In the genomic region with DNA sequence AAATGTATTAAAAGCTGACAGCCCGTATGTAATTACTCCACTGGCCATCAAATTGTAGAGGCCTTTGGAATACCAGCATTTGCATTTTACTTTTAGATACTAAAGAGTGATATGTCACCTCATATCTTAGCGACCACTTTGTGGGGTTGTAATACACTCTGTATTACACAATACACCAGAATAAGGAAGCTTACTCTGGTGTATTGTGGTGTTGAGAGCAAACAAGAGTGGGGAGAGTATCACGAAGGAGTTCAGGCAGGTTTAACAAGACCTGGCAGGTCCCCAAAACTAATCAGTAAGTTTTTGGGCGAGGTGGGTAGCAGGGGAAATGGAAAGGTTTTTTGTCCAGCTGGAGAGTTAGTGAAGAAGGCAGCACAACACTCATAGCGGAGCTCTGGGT, we compare ENCODE assay signal across 18 cellular contexts. TPM values are rescaled to one million over a fixed set of nuclear protein-coding genes. Genes with fewer than 3 reads are reported as not detected.
A peak's percentile ranks its signal among the peaks of the same experiment; 100 is the strongest.
DNase-seq lines count a peak whose midpoint lies in the region; ATAC-seq and TF ChIP-seq lines count a peak whose summit lies in the region.
"Had no signal": no experiment of that assay in that cellular context is flagged by ENCODE, and none has a peak within 500 bp of the region (broad histone marks: within the 10 kb centered on the region; RNA-seq: fewer than 3 reads in every experiment).

No MANE protein-coding gene starts in this region.

- H3F3A ChIP-seq in Loucy (ENCODE audit: low read depth) = peaks cover 11% of the 10 kb centered on the region

- peak overlapping the region; percentile 95 for H3K27ac ChIP-seq in VCaP
- H3K27ac ChIP-seq: 22Rv1, dorsolateral prefrontal cortex, tibial artery had no signal

- no peak overlapping the region for H2AFZ ChIP-seq in Loucy (ENCODE audit: low read length)

- no peak for TF ChIP-seq CTCF in Loucy (conservative IDR thresholded peaks at IDR 0.05; ENCODE audit: low read length)
- no peak for TF ChIP-seq CTCF in VCaP (conservative IDR thresholded peaks at IDR 0.05)

- H3K9me3 ChIP-seq in Loucy (ENCODE audit: insufficient read depth, low read depth, low read length) = no peaks in the 10 kb centered on the region
- H3K9me3 ChIP-seq: left lung, MG63, SK-N-SH, tibial artery had no signal

- no peak overlapping the region for H3K4me3 Mint-ChIP-seq in T-helper 1 cell treated with Interleukin-12 subunit alpha and Interleukin-12 subunit beta and Interleukin-4 antibody, amounts not matched to agents 30 μg/mL and 1 μg/mL, for 36 hours
- peak overlapping the region; percentile 57 for H3K4me3 Mint-ChIP-seq in natural killer cell treated with Interleukin-12 subunit alpha and Interleukin-12 subunit beta and Interleukin-15 and Interleukin-18, amount 100 ng/mL, for 72 hours

- peaks cover 66% of the 10 kb centered on the region for H4K20me1 ChIP-seq in Loucy (ENCODE audit: insufficient read depth, low read length, poor library complexity, severe bottlenecking)

- no peaks in the 10 kb centered on the region for H3K27me3 Mint-ChIP-seq in T-helper 1 cell treated with Interleukin-12 subunit alpha and Interleukin-12 subunit beta and Interleukin-4 antibody, amounts not matched to agents 30 μg/mL and 1 μg/mL, for 36 hours (ENCODE audit: low read depth)
- no peaks in the 10 kb centered on the region for H3K27me3 Mint-ChIP-seq in natural killer cell treated with Interleukin-12 subunit alpha and Interleukin-12 subunit beta and Interleukin-15 and Interleukin-18, amount 100 ng/mL, for 72 hours
- H3K27me3 Mint-ChIP-seq: naive B cell had no signal

- peak overlapping the region; percentile 45 for H3K27ac Mint-ChIP-seq in T-helper 1 cell treated with Interleukin-12 subunit alpha and Interleukin-12 subunit beta and Interleukin-4 antibody, amounts not matched to agents 30 μg/mL and 1 μg/mL, for 36 hours
- H3K27ac Mint-ChIP-seq in natural killer cell treated with Interleukin-12 subunit alpha and Interleukin-12 subunit beta and Interleukin-15 and Interleukin-18, amount 100 ng/mL, for 72 hours = peak overlapping the region; percentile 53 to 58

- peak overlapping the region; percentile 87 for H3K4me3 ChIP-seq in Loucy (ENCODE audit: low read length, poor library complexity, severe bottlenecking)
- H3K4me3 ChIP-seq: dorsolateral prefrontal cortex, left lung, MG63, tibial artery had no signal

- no peaks in the 10 kb centered on the region for H3K9me3 Mint-ChIP-seq in T-helper 1 cell treated with Interleukin-12 subunit alpha and Interleukin-12 subunit beta and Interleukin-4 antibody, amounts not matched to agents 30 μg/mL and 1 μg/mL, for 36 hours
- H3K9me3 Mint-ChIP-seq in natural killer cell treated with Interleukin-12 subunit alpha and Interleukin-12 subunit beta and Interleukin-15 and Interleukin-18, amount 100 ng/mL, for 72 hours = no peaks in the 10 kb centered on the region
- H3K9me3 Mint-ChIP-seq: naive B cell had no signal

- peak overlapping the region; percentile 91 for H3K4me2 ChIP-seq in Loucy (ENCODE audit: low read depth, low read length, poor library complexity, severe bottlenecking)
- H3K4me2 ChIP-seq: SK-N-SH had no signal

- peaks cover 53% of the 10 kb centered on the region for H3K36me3 Mint-ChIP-seq in T-helper 1 cell treated with Interleukin-12 subunit alpha and Interleukin-12 subunit beta and Interleukin-4 antibody, amounts not matched to agents 30 μg/mL and 1 μg/mL, for 36 hours (ENCODE audit: low read depth)
- H3K36me3 Mint-ChIP-seq in natural killer cell treated with Interleukin-12 subunit alpha and Interleukin-12 subunit beta and Interleukin-15 and Interleukin-18, amount 100 ng/mL, for 72 hours = peaks cover 35% of the 10 kb centered on the region

- H3K27me3 ChIP-seq in Loucy (ENCODE audit: insufficient read depth, low read length, poor library complexity, severe bottlenecking) = no peaks in the 10 kb centered on the region
- H3K27me3 ChIP-seq: dorsolateral prefrontal cortex, left lung, MG63, tibial artery had no signal

- ATAC-seq in natural killer cell treated with Interleukin-12 subunit alpha and Interleukin-12 subunit beta and Interleukin-15 and Interleukin-18, amount 100 ng/mL, for 72 hours = no peak
- ATAC-seq: left lung had no signal

- peaks cover 75% of the 10 kb centered on the region for H3K4me1 ChIP-seq in Loucy (ENCODE audit: insufficient read depth, low read length, poor library complexity, severe bottlenecking)

- H3K9me2 ChIP-seq in Loucy (replicated peaks; ENCODE audit: low read depth, low read length) = no peaks in the 10 kb centered on the region
- H3K9me2 ChIP-seq: SK-N-SH had no signal

- peaks cover 37% of the 10 kb centered on the region; the same call in 1 of the 2 replicates for H3K36me3 ChIP-seq in Loucy (ENCODE audit: insufficient read depth, low read length)

- DNase-seq in T-helper 1 cell (no peak), dedifferentiated amniotic fluid mesenchymal stem cell (ENCODE audit: extremely low spot score) (no peak)
- DNase-seq in natural killer cell treated with Interleukin-12 subunit alpha and Interleukin-12 subunit beta and Interleukin-15 and Interleukin-18, amount 100 ng/mL, for 72 hours (ENCODE audit: low spot score) = no peak
- no peak for DNase-seq in activated CD4-positive, CD25-positive, alpha-beta regulatory T cell treated with anti-CD3 and anti-CD28 coated beads, Interleukin-2, amount 50 U/mL, for 72 hours
- no peak for DNase-seq in stimulated activated CD4-positive, alpha-beta T cell treated with anti-CD3 and anti-CD28 coated beads, Interleukin-1b, Interleukin-23, amount 100 ng/mL, for 48 hours
- DNase-seq: activated CD4-positive, CD25-positive, alpha-beta regulatory T cell; dorsolateral prefrontal cortex; left lung; MG63; naive B cell; retina; SK-N-SH; stimulated activated CD4-positive, alpha-beta T cell treated with anti-CD3 and anti-CD28 coated beads, Interleukin-2, amount 100 ng/mL, for 24 hours; tibial artery had no signal

- peaks cover 59% of the 10 kb centered on the region for H3K4me1 Mint-ChIP-seq in T-helper 1 cell treated with Interleukin-12 subunit alpha and Interleukin-12 subunit beta and Interleukin-4 antibody, amounts not matched to agents 30 μg/mL and 1 μg/mL, for 36 hours (ENCODE audit: low read depth)
- peaks cover 45 to 58% of the 10 kb centered on the region in 2 donors for H3K4me1 Mint-ChIP-seq in natural killer cell treated with Interleukin-12 subunit alpha and Interleukin-12 subunit beta and Interleukin-15 and Interleukin-18, amount 100 ng/mL, for 72 hours (ENCODE audit: low read depth in 2 of 2)

- peak overlapping the region; percentile 87 for H3K9ac ChIP-seq in Loucy (ENCODE audit: low read depth, low read length, poor library complexity, severe bottlenecking)
- H3K9ac ChIP-seq: SK-N-SH had no signal

- peaks cover 96% of the 10 kb centered on the region for H3K79me2 ChIP-seq in Loucy (ENCODE audit: insufficient read depth, low read length)

RNA-seq across cellular contexts. Expression of a gene that starts 3.2 kb away (rescaled TPM):
- 100 to 1,000 TPM; 124 to 185 TPM for total RNA-seq in natural killer cell treated with Interleukin-12 subunit alpha and Interleukin-12 subunit beta and Interleukin-15 and Interleukin-18, amount 100 ng/mL, for 72 hours
